9 cellular contexts compared by ENCODE assay signal in genomic region chr19:13099073-13099999, GRCh38. TPM values are rescaled to one million over a fixed set of nuclear protein-coding genes. Genes with fewer than 3 reads are reported as not detected.
DNase-seq lines count a peak whose midpoint lies in the region; ATAC-seq and TF ChIP-seq lines count a peak whose summit lies in the region.
"Had no signal": no experiment of that assay in that cellular context is flagged by ENCODE, and none has a peak within 500 bp of the region (broad histone marks: within the 10 kb centered on the region; RNA-seq: fewer than 3 reads in every experiment).

No MANE protein-coding gene starts in this region.

- H3K27me3 ChIP-seq in OCI-LY1 (ENCODE audit: insufficient read depth, low read length) (peaks cover 7% of the 10 kb centered on the region; the same call in 1 of the 2 replicates), hepatocyte (peaks cover 60% of the 10 kb centered on the region)

- DNase-seq in GM10266 (ENCODE audit: extremely low spot score) (peak; percentile 88), hepatocyte (ENCODE audit: low spot score) (peak; percentile 63), amniotic stem cell (lab: John Stamatoyannopoulos, UW) (no peak)
- DNase-seq in activated gamma-delta T cell treated with anti-CD3 and anti-CD28 coated beads, Interleukin-2, amount 50 U/mL, for 16 hours (ENCODE audit: low read depth) = peak; percentile 58
- DNase-seq in stimulated activated CD4-positive, alpha-beta T cell treated with anti-CD3 and anti-CD28 coated beads, Interleukin-1b, Interleukin-23, amount 100 ng/mL, for 48 hours = peak; percentile 82

- H2AFZ ChIP-seq in OCI-LY1 (ENCODE audit: low read length) = no peak overlapping the region
- H2AFZ ChIP-seq in hepatocyte = no peak overlapping the region

- H3K4me2 ChIP-seq in OCI-LY1 (ENCODE audit: low read length) = peak overlapping the region; percentile 67
- H3K4me2 ChIP-seq in hepatocyte = peak overlapping the region; percentile 71
- H3K4me2 ChIP-seq: KMS-11 had no signal

- ATAC-seq in HG02759 (IDR thresholded peaks at IDR 0.05; ENCODE audit: unreplicated experiment) (no peak), GM19351 (IDR thresholded peaks at IDR 0.05; ENCODE audit: unreplicated experiment) (no peak)

- H3K4me1 ChIP-seq in OCI-LY1 (ENCODE audit: insufficient read depth, low read length, severe bottlenecking) = peaks cover 64% of the 10 kb centered on the region
- H3K4me1 ChIP-seq in hepatocyte (ENCODE audit: insufficient read depth) = peaks cover 46% of the 10 kb centered on the region

- H3K79me2 ChIP-seq in OCI-LY1 (ENCODE audit: insufficient read depth, low read length) (no peaks in the 10 kb centered on the region), hepatocyte (no peaks in the 10 kb centered on the region)

- H3F3A ChIP-seq in OCI-LY1 (ENCODE audit: insufficient read depth, low read length) = no peaks in the 10 kb centered on the region

- H3K9me3 ChIP-seq in OCI-LY1 (ENCODE audit: low read length) (no peaks in the 10 kb centered on the region), hepatocyte (ENCODE audit: low read depth) (no peaks in the 10 kb centered on the region)

- H3K4me3 ChIP-seq in OCI-LY1 (ENCODE audit: low read depth, low read length, poor library complexity, severe bottlenecking) (peak overlapping the region; percentile 50), hepatocyte (no peak overlapping the region)

- TF ChIP-seq CTCF in GM10266 (IDR thresholded peaks at IDR 0.05; ENCODE audit: control insufficient read depth, insufficient read depth, low read depth, missing control alignments) (no peak), OCI-LY1 (IDR thresholded peaks at IDR 0.05; ENCODE audit: low read length) (no peak), hepatocyte (IDR thresholded peaks at IDR 0.05; ENCODE audit: poor library complexity) (no peak)

- H3K9ac ChIP-seq in OCI-LY1 (ENCODE audit: low read length) = peak overlapping the region; percentile 55; the same call in 1 of the 2 replicates
- H3K9ac ChIP-seq: KMS-11 had no signal

- no peaks in the 10 kb centered on the region for H4K20me1 ChIP-seq in OCI-LY1 (ENCODE audit: insufficient read depth, low read length)
- H4K20me1 ChIP-seq in hepatocyte (ENCODE audit: insufficient read depth, poor library complexity, severe bottlenecking) = peaks cover 9% of the 10 kb centered on the region

- peak overlapping the region; percentile 68 for H3K27ac ChIP-seq in OCI-LY1 (ENCODE audit: low read depth, low read length, poor library complexity, severe bottlenecking)
- H3K27ac ChIP-seq in hepatocyte = no peak overlapping the region
- H3K27ac ChIP-seq: KMS-11 had no signal

- H3K9me2 ChIP-seq in OCI-LY1 (ENCODE audit: low read depth, low read length) (no peaks in the 10 kb centered on the region), hepatocyte (replicated peaks; ENCODE audit: insufficient read depth) (no peaks in the 10 kb centered on the region)

- peaks cover 11% of the 10 kb centered on the region; the same call in 1 of the 2 replicates for H3K36me3 ChIP-seq in OCI-LY1 (ENCODE audit: insufficient read depth, low read length)
- H3K36me3 ChIP-seq in hepatocyte (replicated peaks; ENCODE audit: insufficient read depth, low read depth) = no peaks in the 10 kb centered on the region

- WGBS in hepatocyte (ENCODE audit: low lambda C conversion rate, missing lambda C conversion rate) = 28% methylated on average over 51 of the region's 77 CpGs

RNA-seq across cellular contexts. Expression of gene LYL1, which starts 3.3 kb away (rescaled TPM):
- total RNA-seq in hepatocyte = 0.36 and 0.47 TPM in 2 replicates
- 1.0 and 1.4 TPM in 2 replicates for polyA plus RNA-seq in hepatocyte

RNA-seq across cellular contexts. Expression of gene TRMT1, which starts 17.2 kb away (rescaled TPM):
- 21.0 and 31.2 TPM in 2 replicates for total RNA-seq in hepatocyte
- polyA plus RNA-seq in hepatocyte = 33.4 and 45.1 TPM in 2 replicates

RNA-seq across cellular contexts. Expression of gene NACC1, which starts 18.7 kb away (rescaled TPM):
- total RNA-seq in hepatocyte = 32.6 and 35.0 TPM in 2 replicates
- polyA plus RNA-seq in hepatocyte = 9.7 and 11.1 TPM in 2 replicates

RNA-seq across cellular contexts. Expression of gene STX10, which starts 50.8 kb away (rescaled TPM):
- total RNA-seq in hepatocyte = 63.4 and 66.5 TPM in 2 replicates
- 82.2 and 106 TPM in 2 replicates for polyA plus RNA-seq in hepatocyte

RNA-seq across cellular contexts. Expression of gene IER2, which starts 50.9 kb away (rescaled TPM):
- 64.2 and 101 TPM in 2 replicates for total RNA-seq in hepatocyte
- polyA plus RNA-seq in hepatocyte = 325 and 369 TPM in 2 replicates
